In genomic region chr15:100920516-100921135, GRCh38 we compare ENCODE assay signal across 13 cellular contexts. TPM values are rescaled to one million over a fixed set of nuclear protein-coding genes. Genes with fewer than 3 reads are reported as not detected.
A peak's percentile ranks its signal among the peaks of the same experiment; 100 is the strongest.
DNase-seq lines count a peak whose midpoint lies in the region; ATAC-seq and TF ChIP-seq lines count a peak whose summit lies in the region.
"Had no signal": no experiment of that assay in that cellular context is flagged by ENCODE, and none has a peak within 500 bp of the region (broad histone marks: within the 10 kb centered on the region; RNA-seq: fewer than 3 reads in every experiment).

No MANE protein-coding gene starts in this region.

- no peaks in the 10 kb centered on the region for H3K36me3 Mint-ChIP-seq in activated naive CD8-positive, alpha-beta T cell treated with anti-CD3 and anti-CD28 coated beads, Interleukin-2, amount 10 ng/mL, durations not matched to agents 7 days and 5 days
- H3K36me3 Mint-ChIP-seq in naive thymus-derived CD8-positive, alpha-beta T cell, result no peaks in the 10 kb centered on the region

- peak overlapping the region; percentile 93 for H3K4me2 ChIP-seq in HCT116 (ENCODE audit: low read length)

- H2AFZ ChIP-seq in HCT116 (ENCODE audit: low read depth, low read length, poor library complexity, severe bottlenecking), result no peak overlapping the region

- TSS peak; percentile 17 for BruUV-seq in HCT116 (replicated peaks; lab: Mats Ljungman, UMichigan)

- peak overlapping the region; percentile 39 for H3K4me3 Mint-ChIP-seq in activated naive CD8-positive, alpha-beta T cell treated with anti-CD3 and anti-CD28 coated beads, Interleukin-2, amount 10 ng/mL, durations not matched to agents 7 days and 5 days
- H3K4me3 Mint-ChIP-seq in naive thymus-derived CD8-positive, alpha-beta T cell, result peak overlapping the region in 9 of 10 donors; percentile 22 to 81 (median 64)

- RAD21 ChIA-PET in HCT116 (lab: Charles Lee; ENCODE audit: low non-redundant PET in 1 of 2, low total read pairs in 2 of 2, uncharacterized antibody in 2 of 2, unreplicated experiment in 2 of 2), result no interaction called here

- no peak for TF ChIP-seq RAD21 in HCT116 (IDR thresholded peaks at IDR 0.05; ENCODE audit: low read depth)

- POLR2A ChIA-PET in HCT116 (lab: Charles Lee), result no interaction called here
- POLR2A ChIA-PET in activated naive CD8-positive, alpha-beta T cell treated with anti-CD3 and anti-CD28 coated beads, Interleukin-2, amount 10 ng/mL, durations not matched to agents 7 days and 5 days (lab: Charles Lee), result no interaction called here
- POLR2A ChIA-PET in naive thymus-derived CD8-positive, alpha-beta T cell (lab: Charles Lee), result no interaction called here

- H3K9me2 ChIP-seq in HCT116 (ENCODE audit: insufficient read depth), result no peaks in the 10 kb centered on the region

- DNase-seq in GM06990 (ENCODE audit: extremely low read depth, insufficient read length) (peak; percentile 47), HCT116 (ENCODE audit: low read depth, low spot score) (no peak), SHP77 treated with DMSO at 0.1 percent for 48 hours (lab: John Stamatoyannopoulos, UW) (no peak), NCI-H2107 (lab: John Stamatoyannopoulos, UW) (no peak)
- no peak for DNase-seq in activated naive CD8-positive, alpha-beta T cell treated with anti-CD3 and anti-CD28 coated beads, Interleukin-2, amount 10 ng/mL, durations not matched to agents 7 days and 5 days
- DNase-seq in naive thymus-derived CD8-positive, alpha-beta T cell, result peak in 1 of 10 donors; percentile 14
- no peak for DNase-seq in activated CD8-positive, alpha-beta memory T cell treated with anti-CD3 and anti-CD28 coated beads, Interleukin-2, amount 50 U/mL, for 4 hours
- DNase-seq: H7 had no signal

- H3K4me3 ChIP-seq in GM06990 (replicated peaks; ENCODE audit: low read depth, low read length) (peak overlapping the region; percentile 89), HCT116 (replicated peaks in 1 of 2; ENCODE audit: low read depth in 1 of 2, low read length in 2 of 2) (peak overlapping the region; percentile 73 to 74; a peak in 3 of 4 replicates)

- H3K36me3 ChIP-seq in GM06990 (ENCODE audit: control insufficient read depth, insufficient read depth, low read length), result peaks cover 7% of the 10 kb centered on the region
- peaks cover 0 to 20% of the 10 kb centered on the region in 2 experiments; a peak in 1 of 4 replicates for H3K36me3 ChIP-seq in HCT116 (ENCODE audit: control insufficient read depth in 1 of 2, insufficient read depth in 2 of 2, low read length in 2 of 2)

- H3K9ac ChIP-seq in HCT116 (ENCODE audit: low read length), result peak overlapping the region; percentile 85

- H3K27me3 Mint-ChIP-seq in activated naive CD8-positive, alpha-beta T cell treated with anti-CD3 and anti-CD28 coated beads, Interleukin-2, amount 10 ng/mL, durations not matched to agents 7 days and 5 days, result peaks cover 61% of the 10 kb centered on the region
- peaks cover 34 to 78% (median 49%) of the 10 kb centered on the region in 5 donors for H3K27me3 Mint-ChIP-seq in naive thymus-derived CD8-positive, alpha-beta T cell

- H3K27ac Mint-ChIP-seq in activated naive CD8-positive, alpha-beta T cell treated with anti-CD3 and anti-CD28 coated beads, Interleukin-2, amount 10 ng/mL, durations not matched to agents 7 days and 5 days, result no peak overlapping the region
- H3K27ac Mint-ChIP-seq in naive thymus-derived CD8-positive, alpha-beta T cell, result no peak overlapping the region

- no peak overlapping the region for H3K27ac ChIP-seq in HCT116 (ENCODE audit: low read depth, low read length)

- intact Hi-C loops in HCT116 (cut with micrococcal nuclease), result no loop called here

- peaks cover 0 to 27% of the 10 kb centered on the region in 2 experiments; a peak in 1 of 4 replicates for H3K4me1 ChIP-seq in HCT116 (ENCODE audit: control insufficient read depth in 1 of 2, insufficient read depth in 2 of 2, low read length in 2 of 2)

- H3K27me3 ChIP-seq in GM06990 (replicated peaks; ENCODE audit: control insufficient read depth, insufficient read depth, low read length) (no peaks in the 10 kb centered on the region), HCT116 (ENCODE audit: insufficient read depth, low read length) (no peaks in the 10 kb centered on the region)

- H4K20me1 ChIP-seq in HCT116 (ENCODE audit: insufficient read depth), result peaks cover 3% of the 10 kb centered on the region; the same call in 1 of the 2 replicates

- TF ChIP-seq CTCF in GM06990 (IDR thresholded peaks at IDR 0.05; ENCODE audit: insufficient read depth, low read length, poor library complexity, severe bottlenecking) (no peak), HCT116 (IDR thresholded peaks at IDR 0.05 in 2 of 3, conservative IDR thresholded peaks at IDR 0.05 in 1 of 3; ENCODE audit: borderline replicate concordance in 1 of 3, insufficient read depth in 1 of 3, low read depth in 2 of 3, low read length in 2 of 3) (no peak)

- H3K4me1 Mint-ChIP-seq in activated naive CD8-positive, alpha-beta T cell treated with anti-CD3 and anti-CD28 coated beads, Interleukin-2, amount 10 ng/mL, durations not matched to agents 7 days and 5 days, result peaks cover 16% of the 10 kb centered on the region
- H3K4me1 Mint-ChIP-seq in naive thymus-derived CD8-positive, alpha-beta T cell, result peaks cover 6 to 51% (median 18%) of the 10 kb centered on the region in 4 donors

- TF ChIP-seq POLR2A in HCT116 (IDR thresholded peaks at IDR 0.05; ENCODE audit: borderline replicate concordance, extremely low read depth, insufficient read depth, insufficient read length), result no peak

- no peaks in the 10 kb centered on the region for H3K9me3 ChIP-seq in HCT116 (ENCODE audit: control insufficient read depth in 1 of 2, insufficient read depth in 1 of 2, low read depth in 1 of 2, low read length in 2 of 2)
- H3K9me3 ChIP-seq: esophagus muscularis mucosa, mucosa of descending colon had no signal

- peaks cover 14% of the 10 kb centered on the region; the same call in 1 of the 2 replicates for H3K79me2 ChIP-seq in HCT116 (ENCODE audit: insufficient read depth, low read length)

- H3K9me3 Mint-ChIP-seq in activated naive CD8-positive, alpha-beta T cell treated with anti-CD3 and anti-CD28 coated beads, Interleukin-2, amount 10 ng/mL, durations not matched to agents 7 days and 5 days, result no peaks in the 10 kb centered on the region
- no peaks in the 10 kb centered on the region for H3K9me3 Mint-ChIP-seq in naive thymus-derived CD8-positive, alpha-beta T cell

- CTCF ChIA-PET in HCT116 (lab: Charles Lee), result interaction anchor here (7.0 kb wide), 1 partner anchor 87 kb away, joined by 112 read pairs; no protein-coding TSS in a partner anchor

- ATAC-seq in HCT116, result no peak
- no peak for ATAC-seq in activated naive CD8-positive, alpha-beta T cell treated with anti-CD3 and anti-CD28 coated beads, Interleukin-2, amount 10 ng/mL, durations not matched to agents 7 days and 5 days (ENCODE audit: low read depth)
- no peak for ATAC-seq in naive thymus-derived CD8-positive, alpha-beta T cell
- ATAC-seq in GM18861 (IDR thresholded peaks at IDR 0.05; ENCODE audit: unreplicated experiment), result no peak
- ATAC-seq: K562, Right ventricle myocardium inferior had no signal

TF ChIP-seq in HCT116, 20 proteins besides CTCF, POLR2A, EP300 and RAD21 (continues in another document):
- no peak for TF ChIP-seq ELF1 (IDR thresholded peaks at IDR 0.05; ENCODE audit: borderline replicate concordance, low read depth)
- no peak for TF ChIP-seq ATF3 (IDR thresholded peaks at IDR 0.05)
- TF ChIP-seq EZH2phosphoT487 (IDR thresholded peaks at IDR 0.05; ENCODE audit: borderline replicate concordance), result no peak
- no peak for TF ChIP-seq ZFX (IDR thresholded peaks at IDR 0.05)
- TF ChIP-seq POLR2AphosphoS5 (IDR thresholded peaks at IDR 0.05; ENCODE audit: low read depth, low read length), result no peak
- TF ChIP-seq CEBPB (IDR thresholded peaks at IDR 0.05; ENCODE audit: low read depth), result no peak
- TF ChIP-seq CBX3 (IDR thresholded peaks at IDR 0.05; ENCODE audit: low read depth), result no peak
- TF ChIP-seq TCF7L2 (IDR thresholded peaks at IDR 0.05; ENCODE audit: borderline replicate concordance, extremely low read depth, insufficient read depth, insufficient read length), result no peak
- no peak for TF ChIP-seq SRF (IDR thresholded peaks at IDR 0.05; ENCODE audit: low read depth)
- no peak for TF ChIP-seq FOSL1 (IDR thresholded peaks at IDR 0.05; ENCODE audit: low read depth)
- TF ChIP-seq MAX (IDR thresholded peaks at IDR 0.05), result no peak
- TF ChIP-seq EZH2 (IDR thresholded peaks at IDR 0.05), result no peak
- TF ChIP-seq SP1 (IDR thresholded peaks at IDR 0.05; ENCODE audit: low read depth), result no peak
- TF ChIP-seq ZNF274 (IDR thresholded peaks at IDR 0.05; ENCODE audit: low read depth, low read length), result no peak
- no peak for TF ChIP-seq SIN3A (IDR thresholded peaks at IDR 0.05; ENCODE audit: low read depth)
- no peak for TF ChIP-seq JUND (IDR thresholded peaks at IDR 0.05)

RNA-seq across cellular contexts. Expression of gene LRRK1, which starts 1.5 kb away (rescaled TPM):
- total RNA-seq in HCT116 (2021; ENCODE audit: unreplicated experiment), result 21.6 TPM
- 9.4 and 10.4 TPM in 2 replicates for polyA plus RNA-seq in HCT116 (2012)
- under 1 TPM; 0.48 to 0.97 TPM for total RNA-seq in activated naive CD8-positive, alpha-beta T cell treated with anti-CD3 and anti-CD28 coated beads, Interleukin-2, amount 10 ng/mL, durations not matched to agents 7 days and 5 days
- total RNA-seq in naive thymus-derived CD8-positive, alpha-beta T cell, result 1 to 10 TPM in 1 of 2 experiments, under 1 TPM in 1; 0.78 to 2.7 TPM
- not detected for polyA plus RNA-seq in naive thymus-derived CD8-positive, alpha-beta T cell

RNA-seq across cellular contexts. Expression of gene ALDH1A3, which starts 41.0 kb away (rescaled TPM):
- total RNA-seq in HCT116 (2021; ENCODE audit: unreplicated experiment), result 248 TPM
- 117 and 120 TPM in 2 replicates for polyA plus RNA-seq in HCT116 (2012)
- not detected for total RNA-seq in activated naive CD8-positive, alpha-beta T cell treated with anti-CD3 and anti-CD28 coated beads, Interleukin-2, amount 10 ng/mL, durations not matched to agents 7 days and 5 days
- not detected for total RNA-seq in naive thymus-derived CD8-positive, alpha-beta T cell
- not detected for polyA plus RNA-seq in naive thymus-derived CD8-positive, alpha-beta T cell
- polyA plus RNA-seq: K562 had no signal

Comparison
In these comparisons a context has a peak if more than half of its experiments do, and no peak if none do; other contexts are left out.
1. RNA of gene ALDH1A3, which starts 41.0 kb away (total RNA-seq): 248 TPM in HCT116 (single experiment); not detected in activated naive CD8-positive, alpha-beta T cell treated with anti-CD3 and anti-CD28 coated beads, Interleukin-2, amount 10 ng/mL, durations not matched to agents 7 days and 5 days and not detected in naive thymus-derived CD8-positive, alpha-beta T cell; every median in the first group is over 100 times any median in the second.